ENCODE assay signal across 21 cellular contexts in the genomic region with DNA sequence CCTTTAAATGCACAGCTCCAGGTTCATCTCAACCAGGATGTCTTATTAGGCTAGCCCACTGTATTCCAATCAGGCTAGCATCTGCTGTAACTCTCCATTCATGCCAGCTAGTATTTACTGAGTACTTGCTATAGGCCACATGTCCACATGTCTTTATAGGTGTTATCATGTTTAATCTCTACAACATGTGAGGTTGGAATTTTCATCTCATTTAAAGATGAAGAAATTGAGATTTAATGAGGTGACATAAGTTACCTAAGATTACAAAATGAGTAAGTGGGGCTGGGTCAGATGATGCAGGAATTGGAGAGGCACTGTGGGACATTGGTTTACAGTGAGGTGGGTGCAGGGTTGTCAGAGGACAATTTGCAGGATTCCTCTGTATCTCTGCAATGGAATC. TPM values are rescaled to one million over a fixed set of nuclear protein-coding genes. Genes with fewer than 3 reads are reported as not detected.
A peak's percentile ranks its signal among the peaks of the same experiment; 100 is the strongest.
DNase-seq lines count a peak whose midpoint lies in the region; ATAC-seq and TF ChIP-seq lines count a peak whose summit lies in the region.
"Had no signal": no experiment of that assay in that cellular context is flagged by ENCODE, and none has a peak within 500 bp of the region (broad histone marks: within the 10 kb centered on the region; RNA-seq: fewer than 3 reads in every experiment).

No MANE protein-coding gene starts in this region.

- DNase-seq in activated CD4-positive, alpha-beta memory T cell treated with anti-CD3 and anti-CD28 coated beads for 36 hours: no peak
- no peak for DNase-seq in activated CD4-positive, alpha-beta memory T cell treated with anti-CD3 and anti-CD28 coated beads, Interleukin-2, amount 10 ng/mL, durations not matched to agents 7 days and 5 days
- DNase-seq in OCI-M1 (lab: John Stamatoyannopoulos, UW) (peak; percentile 46), left lung (no peak), suprapubic skin (ENCODE audit: low spot score in 2 of 2) (no peak), left colon (no peak)
- DNase-seq: activated CD8-positive, alpha-beta T cell treated with anti-CD3 and anti-CD28 coated beads for 36 hours; amygdala; DMS79; effector memory CD4-positive, alpha-beta T cell; H9; NCI-H1092 treated with DMSO at 0.1 percent for 48 hours; psoas muscle had no signal

- no peak overlapping the region for H3K4me3 Mint-ChIP-seq in activated CD4-positive, alpha-beta memory T cell treated with anti-CD3 and anti-CD28 coated beads for 36 hours
- H3K4me3 Mint-ChIP-seq in activated CD4-positive, alpha-beta memory T cell treated with anti-CD3 and anti-CD28 coated beads, Interleukin-2, amount 10 ng/mL, durations not matched to agents 7 days and 5 days: no peak overlapping the region
- H3K4me3 Mint-ChIP-seq: activated CD8-positive, alpha-beta T cell treated with anti-CD3 and anti-CD28 coated beads for 36 hours; T-helper 1 cell treated with Interleukin-12 subunit alpha and Interleukin-12 subunit beta and Interleukin-4 antibody, amounts not matched to agents 30 μg/mL and 1 μg/mL, for 36 hours had no signal

- H3K9me3 ChIP-seq in left lung: no peaks in the 10 kb centered on the region
- H3K9me3 ChIP-seq in suprapubic skin: no peaks in the 10 kb centered on the region
- H3K9me3 ChIP-seq: A549, psoas muscle had no signal

- H3K36me3 Mint-ChIP-seq in activated CD4-positive, alpha-beta memory T cell treated with anti-CD3 and anti-CD28 coated beads for 36 hours: peaks cover 6% of the 10 kb centered on the region
- peaks cover 14% of the 10 kb centered on the region for H3K36me3 Mint-ChIP-seq in activated CD4-positive, alpha-beta memory T cell treated with anti-CD3 and anti-CD28 coated beads, Interleukin-2, amount 10 ng/mL, durations not matched to agents 7 days and 5 days (ENCODE audit: low read depth)

- no peak for TF ChIP-seq POLR2A in suprapubic skin (IDR thresholded peaks at IDR 0.05)

- peaks cover 0 to 1% of the 10 kb centered on the region in 2 donors for H3K36me3 ChIP-seq in left lung
- H3K36me3 ChIP-seq in suprapubic skin: peaks cover under 1% of the 10 kb centered on the region

- peak overlapping the region; percentile 57 for H3K27ac Mint-ChIP-seq in activated CD4-positive, alpha-beta memory T cell treated with anti-CD3 and anti-CD28 coated beads for 36 hours
- H3K27ac Mint-ChIP-seq in activated CD4-positive, alpha-beta memory T cell treated with anti-CD3 and anti-CD28 coated beads, Interleukin-2, amount 10 ng/mL, durations not matched to agents 7 days and 5 days: no peak overlapping the region
- H3K27ac Mint-ChIP-seq: activated CD8-positive, alpha-beta T cell treated with anti-CD3 and anti-CD28 coated beads for 36 hours had no signal

- intact Hi-C loops in activated CD4-positive, alpha-beta memory T cell treated with anti-CD3 and anti-CD28 coated beads for 36 hours (cut with micrococcal nuclease): loop anchor here (5.0 kb wide), 3 partner anchors 164 to 669 kb away; a partner anchor contains a TSS
- intact Hi-C loops in left lung (cut with DNase I) (no loop called here), left colon (cut with DNase I, micrococcal nuclease) (no loop called here)

- no peak overlapping the region for H3K4me3 ChIP-seq in left lung
- no peak overlapping the region for H3K4me3 ChIP-seq in suprapubic skin
- H3K4me3 ChIP-seq: A549, GM12878 had no signal

- H3K4me1 Mint-ChIP-seq in activated CD4-positive, alpha-beta memory T cell treated with anti-CD3 and anti-CD28 coated beads for 36 hours (ENCODE audit: low read depth): peaks cover 45% of the 10 kb centered on the region
- peaks cover 38% of the 10 kb centered on the region for H3K4me1 Mint-ChIP-seq in activated CD4-positive, alpha-beta memory T cell treated with anti-CD3 and anti-CD28 coated beads, Interleukin-2, amount 10 ng/mL, durations not matched to agents 7 days and 5 days

- H3K27ac ChIP-seq in left lung (peak overlapping the region; percentile 93 to 97), suprapubic skin (peak overlapping the region; percentile 95)
- H3K27ac ChIP-seq: A549 had no signal

- H3K4me1 ChIP-seq in left lung (peaks cover 20 to 67% of the 10 kb centered on the region in 2 donors), suprapubic skin (peaks cover 47% of the 10 kb centered on the region)

- POLR2A ChIA-PET in activated CD4-positive, alpha-beta memory T cell treated with anti-CD3 and anti-CD28 coated beads for 36 hours (lab: Charles Lee): no interaction called here
- POLR2A ChIA-PET in activated CD4-positive, alpha-beta memory T cell treated with anti-CD3 and anti-CD28 coated beads, Interleukin-2, amount 10 ng/mL, durations not matched to agents 7 days and 5 days (lab: Charles Lee): interaction anchor here (6.0 kb wide), 1 partner anchor 127 kb away, joined by 76 read pairs; a partner anchor contains a TSS

- TF ChIP-seq EP300 in suprapubic skin (IDR thresholded peaks at IDR 0.05): no peak

- H3K27me3 ChIP-seq in left lung: no peaks in the 10 kb centered on the region
- H3K27me3 ChIP-seq in suprapubic skin: no peaks in the 10 kb centered on the region

- no peaks in the 10 kb centered on the region for H3K27me3 Mint-ChIP-seq in activated CD4-positive, alpha-beta memory T cell treated with anti-CD3 and anti-CD28 coated beads for 36 hours
- H3K27me3 Mint-ChIP-seq in activated CD4-positive, alpha-beta memory T cell treated with anti-CD3 and anti-CD28 coated beads, Interleukin-2, amount 10 ng/mL, durations not matched to agents 7 days and 5 days: no peaks in the 10 kb centered on the region
- H3K27me3 Mint-ChIP-seq: activated CD8-positive, alpha-beta T cell treated with anti-CD3 and anti-CD28 coated beads for 36 hours had no signal

- no peak for ATAC-seq in left lung
- ATAC-seq in GM19035 (IDR thresholded peaks at IDR 0.05; ENCODE audit: unreplicated experiment): no peak
- ATAC-seq in GM21825 (IDR thresholded peaks at IDR 0.05; ENCODE audit: unreplicated experiment): no peak
- ATAC-seq in left colon: no peak
- ATAC-seq: A549; activated CD8-positive, alpha-beta T cell treated with anti-CD3 and anti-CD28 coated beads for 36 hours; GM12878; Panc1; psoas muscle had no signal

- H3K9me3 Mint-ChIP-seq in activated CD4-positive, alpha-beta memory T cell treated with anti-CD3 and anti-CD28 coated beads for 36 hours: no peaks in the 10 kb centered on the region
- H3K9me3 Mint-ChIP-seq in activated CD4-positive, alpha-beta memory T cell treated with anti-CD3 and anti-CD28 coated beads, Interleukin-2, amount 10 ng/mL, durations not matched to agents 7 days and 5 days: no peaks in the 10 kb centered on the region
- H3K9me3 Mint-ChIP-seq: activated CD8-positive, alpha-beta T cell treated with anti-CD3 and anti-CD28 coated beads for 36 hours; H9; T-helper 1 cell treated with Interleukin-12 subunit alpha and Interleukin-12 subunit beta and Interleukin-4 antibody, amounts not matched to agents 30 μg/mL and 1 μg/mL, for 36 hours had no signal

- CTCF ChIA-PET in activated CD4-positive, alpha-beta memory T cell treated with anti-CD3 and anti-CD28 coated beads for 36 hours (lab: Charles Lee): no interaction called here
- CTCF ChIA-PET in activated CD4-positive, alpha-beta memory T cell treated with anti-CD3 and anti-CD28 coated beads, Interleukin-2, amount 10 ng/mL, durations not matched to agents 7 days and 5 days (lab: Charles Lee): no interaction called here

- no peak for TF ChIP-seq CTCF in left lung (IDR thresholded peaks at IDR 0.05)
- no peak for TF ChIP-seq CTCF in suprapubic skin (IDR thresholded peaks at IDR 0.05)

RNA-seq across cellular contexts. Expression of a gene that starts 2.9 kb away (rescaled TPM):
- 10 to 100 TPM; 21.5 to 25.5 TPM for total RNA-seq in activated CD4-positive, alpha-beta memory T cell treated with anti-CD3 and anti-CD28 coated beads for 36 hours
- 10 to 100 TPM; 22.6 to 22.8 TPM for total RNA-seq in activated CD4-positive, alpha-beta memory T cell treated with anti-CD3 and anti-CD28 coated beads, Interleukin-2, amount 10 ng/mL, durations not matched to agents 7 days and 5 days
- total RNA-seq in left lung (10 to 100 TPM; 21.2 to 35.4 TPM), suprapubic skin (10 to 100 TPM in 3 of 4 donors, 1 to 10 TPM in 1; 9.5 to 47.6 (median 24.5) TPM), left colon (10 to 100 TPM; 18.8 to 21.6 TPM)

RNA-seq across cellular contexts. Expression of a gene that starts 3.2 kb away (rescaled TPM):
- total RNA-seq in activated CD4-positive, alpha-beta memory T cell treated with anti-CD3 and anti-CD28 coated beads for 36 hours: 10 to 100 TPM; 50.5 to 53.7 TPM
- total RNA-seq in activated CD4-positive, alpha-beta memory T cell treated with anti-CD3 and anti-CD28 coated beads, Interleukin-2, amount 10 ng/mL, durations not matched to agents 7 days and 5 days: 10 to 100 TPM; 47.1 to 47.4 TPM
- total RNA-seq in left lung: 10 to 100 TPM; 29.9 to 47.9 TPM
- total RNA-seq in suprapubic skin: 10 to 100 TPM; 14.8 to 42.5 (median 24.0) TPM
- total RNA-seq in left colon: 10 to 100 TPM; 21.8 to 23.6 TPM

RNA-seq across cellular contexts. Expression of a gene that starts 14.5 kb away (rescaled TPM):
- under 1 TPM; 0.31 to 0.45 TPM for total RNA-seq in activated CD4-positive, alpha-beta memory T cell treated with anti-CD3 and anti-CD28 coated beads for 36 hours
- under 1 TPM; 0.65 to 0.98 TPM for total RNA-seq in activated CD4-positive, alpha-beta memory T cell treated with anti-CD3 and anti-CD28 coated beads, Interleukin-2, amount 10 ng/mL, durations not matched to agents 7 days and 5 days
- 1 to 10 TPM in 1 of 2 donors, under 1 TPM in 1; 0.47 to 3.5 TPM for total RNA-seq in left lung
- total RNA-seq in suprapubic skin: 1 to 10 TPM in 1 of 4 donors, under 1 TPM in 2, not detected in 1; 0.13 to 1.1 (median 0.23) TPM
- under 1 TPM; 0.56 to 0.58 TPM for total RNA-seq in left colon
- total RNA-seq: lower leg skin, NCI-H460, psoas muscle had no signal
